Comparison of ENCODE assay signal across 8 cellular contexts in the genomic region with DNA sequence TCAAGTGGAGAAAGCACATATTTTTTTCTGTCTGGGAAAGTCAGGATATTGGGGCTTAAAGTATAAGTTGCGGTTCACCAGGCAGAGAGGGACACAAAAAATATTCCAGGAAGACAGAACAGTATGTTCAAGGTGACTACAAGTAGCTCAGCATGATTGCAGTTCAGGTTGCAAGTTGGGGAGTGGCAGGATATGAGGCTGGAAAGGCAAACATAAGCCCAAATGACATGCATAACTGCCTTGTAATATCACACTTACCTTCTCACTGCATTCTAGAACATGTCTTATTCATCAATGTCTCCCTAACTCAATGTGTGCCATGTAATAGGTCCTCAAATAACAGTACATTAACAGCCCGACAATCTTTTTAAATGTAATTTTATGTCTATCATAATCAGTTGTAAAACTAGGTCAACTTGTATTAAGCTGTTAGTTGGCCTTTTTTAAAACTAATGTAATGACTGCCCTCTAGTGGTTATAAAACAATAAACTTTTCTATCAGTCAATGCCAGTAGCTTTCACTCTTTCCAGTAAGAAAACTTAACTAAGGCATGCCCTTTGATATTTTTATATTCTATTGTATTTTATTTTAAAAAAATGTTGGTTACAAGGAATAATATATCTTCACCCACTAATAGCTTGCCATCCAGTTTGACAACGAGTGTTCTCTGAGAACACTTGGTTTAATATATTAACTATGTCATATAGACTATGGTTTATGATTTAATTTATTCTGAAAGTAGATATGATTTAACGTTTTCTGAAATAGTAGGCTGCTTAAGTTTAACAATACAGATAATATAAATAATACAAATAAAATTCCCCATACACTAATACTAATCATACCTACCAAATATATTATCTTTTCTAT. TPM values are rescaled to one million over a fixed set of nuclear protein-coding genes. Genes with fewer than 3 reads are reported as not detected.
DNase-seq lines count a peak whose midpoint lies in the region; ATAC-seq, FAIRE-seq and TF ChIP-seq lines count a peak whose summit lies in the region.

No MANE protein-coding gene starts in this region.

- TF ChIP-seq CTCF in AG10803 (conservative IDR thresholded peaks at IDR 0.05; ENCODE audit: low read length) (peak; percentile 58), astrocyte of the cerebellum (IDR thresholded peaks at IDR 0.05; ENCODE audit: low read depth, low read length, missing control alignments) (no peak), tibial nerve (IDR thresholded peaks at IDR 0.05) (peak; percentile 26 to 60 (median 53))

- H3K36me3 ChIP-seq in tibial nerve: no peaks in the 10 kb centered on the region

- WGBS in tibial nerve, 2 donors: 27 to 29% methylated on average over 4 of the region's 4 CpGs

- no peaks in the 10 kb centered on the region for H3K9me3 ChIP-seq in tibial nerve

- H3K4me3 ChIP-seq in AG10803 (ENCODE audit: low read length) (no peak overlapping the region), astrocyte of the cerebellum (ENCODE audit: low read depth, low read length) (no peak overlapping the region), tibial nerve (no peak overlapping the region)

- in situ Hi-C loops in astrocyte of the cerebellum (cut with HindIII; ENCODE audit: low sequenced_read_pairs): loop anchor here (5.0 to 10.0 kb wide), 2 partner anchors 146 to 573 kb away; no protein-coding TSS in a partner anchor

- no peak for TF ChIP-seq EP300 in tibial nerve (IDR thresholded peaks at IDR 0.05)

- H3K27ac ChIP-seq in tibial nerve: no peak overlapping the region

- DNase-seq in AG10803 (ENCODE audit: low read depth) (peak; percentile 57), NCI-H2196 treated with DMSO at 0.1 percent for 48 hours (lab: John Stamatoyannopoulos, UW; ENCODE audit: unreplicated experiment) (peak; percentile 45), astrocyte of the cerebellum (ENCODE audit: low read depth) (peak; percentile 24), tibial nerve (ENCODE audit: low spot score in 2 of 2) (no peak)
- DNase-seq in activated CD4-positive, alpha-beta T cell treated with anti-CD3 and anti-CD28 coated beads for 48 hours: no peak

- no peak for TF ChIP-seq POLR2A in tibial nerve (IDR thresholded peaks at IDR 0.05)

- H3K4me1 ChIP-seq in tibial nerve: peaks cover 0 to 18% (median 0%) of the 10 kb centered on the region in 4 donors

- peak; percentile 88 for ATAC-seq in GM18511 (IDR thresholded peaks at IDR 0.05; ENCODE audit: unreplicated experiment)
- peak; percentile 59 for ATAC-seq in HG03108 (IDR thresholded peaks at IDR 0.05; ENCODE audit: unreplicated experiment)

- no peaks in the 10 kb centered on the region for H3K27me3 ChIP-seq in tibial nerve

- FAIRE-seq in islet of Langerhans (lab: Jason Lieb, UNC): peak; percentile 100

RNA-seq across cellular contexts. Expression of gene CFAP300, which starts 39.4 kb away (rescaled TPM):
- total RNA-seq in tibial nerve: 10 to 100 TPM in 2 of 4 donors, 1 to 10 TPM in 2; 2.1 to 21.8 (median 10.7) TPM

Comparison
In these comparisons a context has a peak if more than half of its experiments do, and no peak if none do; other contexts are left out.
1. DNase-seq: peak in AG10803 (single experiment), NCI-H2196 treated with DMSO at 0.1 percent for 48 hours (single experiment) and astrocyte of the cerebellum (single experiment); none in tibial nerve (0 of 2) and activated CD4-positive, alpha-beta T cell treated with anti-CD3 and anti-CD28 coated beads for 48 hours (single experiment).